Comparison of ENCODE assay signal across 8 cellular contexts in the genomic region with DNA sequence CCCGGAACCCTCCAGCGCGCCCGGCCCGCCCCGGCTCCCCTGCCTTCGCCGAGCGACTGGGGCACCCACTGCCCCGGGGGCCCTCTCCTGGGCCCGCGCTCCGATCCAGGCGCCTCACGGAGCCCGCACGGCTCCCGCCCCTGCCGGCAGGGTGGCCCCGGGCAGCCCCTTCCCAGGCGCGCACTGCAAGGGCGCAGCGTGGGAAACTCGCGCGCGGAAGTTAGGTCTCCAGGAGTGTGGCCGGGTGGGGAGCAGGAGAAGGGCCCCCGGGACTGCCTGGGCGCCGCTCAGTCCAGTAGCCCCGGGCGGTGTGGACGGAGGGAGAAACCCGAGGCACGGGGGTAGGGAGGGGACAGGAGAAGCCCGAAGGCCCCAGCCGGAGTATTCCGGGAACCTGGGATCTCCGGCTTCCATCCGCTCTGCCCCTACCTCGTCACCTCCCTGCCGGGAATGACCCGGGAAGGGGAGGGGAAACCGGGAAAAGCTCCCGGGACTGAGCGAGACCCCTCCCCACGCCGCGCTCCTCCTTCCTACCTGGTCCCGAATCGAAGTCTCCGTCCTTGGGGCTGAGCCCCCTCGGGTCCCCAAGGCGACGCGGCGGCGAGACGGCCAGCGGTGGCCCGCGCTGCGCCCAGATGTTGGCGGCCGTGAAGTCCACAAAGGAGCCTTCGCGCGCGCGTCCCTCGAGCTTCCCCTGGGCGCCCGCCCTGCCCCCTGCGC. TPM values are rescaled to one million over a fixed set of nuclear protein-coding genes. Genes with fewer than 3 reads are reported as not detected.
DNase-seq lines count a peak whose midpoint lies in the region; ATAC-seq and TF ChIP-seq lines count a peak whose summit lies in the region.

No MANE protein-coding gene starts in this region.

- H3K27me3 ChIP-seq in Caco-2 (replicated peaks; ENCODE audit: control insufficient read depth, insufficient read depth, low read length) = no peaks in the 10 kb centered on the region

- H3K27ac Mint-ChIP-seq in Caco-2 (ENCODE audit: unreplicated experiment) = peak overlapping the region; percentile 50
- peak overlapping the region; percentile 89 for H3K27ac Mint-ChIP-seq in activated naive CD4-positive, alpha-beta T cell treated with anti-CD3 and anti-CD28 coated beads for 36 hours

- no peaks in the 10 kb centered on the region for H3K9me3 ChIP-seq in Caco-2

- peak overlapping the region; percentile 85 for H3K4me3 Mint-ChIP-seq in Caco-2 (ENCODE audit: unreplicated experiment)
- H3K4me3 Mint-ChIP-seq in activated naive CD4-positive, alpha-beta T cell treated with anti-CD3 and anti-CD28 coated beads for 36 hours = peak overlapping the region; percentile 92

- peaks cover 50% of the 10 kb centered on the region for H3K4me1 ChIP-seq in Caco-2

- no TSS peak for BruUV-seq in Caco-2 (replicated peaks; lab: Mats Ljungman, UMichigan)

- H3K9me3 Mint-ChIP-seq in Caco-2 (ENCODE audit: unreplicated experiment) = no peaks in the 10 kb centered on the region
- no peaks in the 10 kb centered on the region for H3K9me3 Mint-ChIP-seq in activated naive CD4-positive, alpha-beta T cell treated with anti-CD3 and anti-CD28 coated beads for 36 hours

- peak overlapping the region; percentile 95 for H3K4me3 ChIP-seq in Caco-2 (ENCODE audit: low read depth, low read length)
- H3K4me3 ChIP-seq in retinal pigment epithelial cell (ENCODE audit: low read length) = peak overlapping the region; percentile 86

- no peaks in the 10 kb centered on the region for H3K27me3 Mint-ChIP-seq in Caco-2 (ENCODE audit: insufficient read depth, unreplicated experiment)
- H3K27me3 Mint-ChIP-seq in activated naive CD4-positive, alpha-beta T cell treated with anti-CD3 and anti-CD28 coated beads for 36 hours (ENCODE audit: low read depth) = peaks cover 5% of the 10 kb centered on the region

- peak; percentile 7 for ATAC-seq in HG03045 (IDR thresholded peaks at IDR 0.05; ENCODE audit: unreplicated experiment)
- peak; percentile 3 to 9 for ATAC-seq in left cardiac atrium
- no peak for ATAC-seq in HG02973 (IDR thresholded peaks at IDR 0.05; ENCODE audit: unreplicated experiment)

- CTCF ChIA-PET in Caco-2 (lab: Charles Lee) = interaction anchor here (0.5 to 3.0 kb wide), 4 partner anchors 23 to 233 kb away, joined by 3 to 57 read pairs (median 4); no protein-coding TSS in a partner anchor
- CTCF ChIA-PET in activated naive CD4-positive, alpha-beta T cell treated with anti-CD3 and anti-CD28 coated beads for 36 hours (lab: Charles Lee) = interaction anchor here (0.9 to 3.9 kb wide), 3 partner anchors 55 to 108 kb away, joined by 3 to 35 read pairs (median 12); no protein-coding TSS in a partner anchor

- intact Hi-C loops in Caco-2 (cut with micrococcal nuclease; ENCODE audit: unreplicated experiment) = no loop called here
- intact Hi-C loops in activated naive CD4-positive, alpha-beta T cell treated with anti-CD3 and anti-CD28 coated beads for 36 hours (cut with micrococcal nuclease) = loop anchor here (5.0 kb wide), 2 partner anchors 232 to 418 kb away; a partner anchor contains a TSS
- intact Hi-C loops in left cardiac atrium (cut with DNase I) = no loop called here

- no peak for DNase-seq in Caco-2
- peak; percentile 53 for DNase-seq in activated naive CD4-positive, alpha-beta T cell treated with anti-CD3 and anti-CD28 coated beads for 36 hours
- peak; percentile 61 for DNase-seq in left cardiac atrium
- DNase-seq in retinal pigment epithelial cell (ENCODE audit: low read depth) = no peak
- DNase-seq in NCI-H2196 (lab: John Stamatoyannopoulos, UW; ENCODE audit: unreplicated experiment) = no peak
- no peak for DNase-seq in NCI-H187 treated with DMSO at 0.1 percent for 48 hours (lab: John Stamatoyannopoulos, UW)

- POLR2A ChIA-PET in Caco-2 (lab: Charles Lee) = interaction anchor here (0.6 to 0.9 kb wide), 2 partner anchors 12 to 62 kb away, joined by 3 to 7 read pairs; no protein-coding TSS in a partner anchor

- H3K36me3 Mint-ChIP-seq in Caco-2 (ENCODE audit: insufficient read depth, unreplicated experiment) = peaks cover 48% of the 10 kb centered on the region
- peaks cover 44% of the 10 kb centered on the region for H3K36me3 Mint-ChIP-seq in activated naive CD4-positive, alpha-beta T cell treated with anti-CD3 and anti-CD28 coated beads for 36 hours (ENCODE audit: low read depth)

- H3K4me1 Mint-ChIP-seq in Caco-2 (ENCODE audit: low read depth, unreplicated experiment) = peaks cover 31% of the 10 kb centered on the region
- peaks cover 38% of the 10 kb centered on the region for H3K4me1 Mint-ChIP-seq in activated naive CD4-positive, alpha-beta T cell treated with anti-CD3 and anti-CD28 coated beads for 36 hours (ENCODE audit: low read depth)

- TF ChIP-seq CTCF in Caco-2 (IDR thresholded peaks at IDR 0.05; ENCODE audit: insufficient read depth in 1 of 2, low read depth in 1 of 2, low read length in 1 of 2, severe bottlenecking in 1 of 2, unreplicated experiment in 1 of 2) = no peak
- no peak for TF ChIP-seq CTCF in retinal pigment epithelial cell (conservative IDR thresholded peaks at IDR 0.05; ENCODE audit: low read depth, low read length)

- no peaks in the 10 kb centered on the region; the same call in 1 of the 2 replicates for H3K36me3 ChIP-seq in Caco-2 (ENCODE audit: control insufficient read depth, insufficient read depth, low read length)

RNA-seq across cellular contexts. Expression of a gene that starts 0.5 kb away (rescaled TPM):
- total RNA-seq in Caco-2 (2022) = 11.3 and 12.8 TPM in 2 replicates
- total RNA-seq in activated naive CD4-positive, alpha-beta T cell treated with anti-CD3 and anti-CD28 coated beads for 36 hours = 100 to 1,000 TPM; 281 to 290 TPM
- total RNA-seq in left cardiac atrium = 10 to 100 TPM; 15.1 to 78.1 TPM

RNA-seq across cellular contexts. Expression of a gene that starts 19.1 kb away (rescaled TPM):
- total RNA-seq in Caco-2 (2022) (54.1 and 55.2 TPM in 2 replicates), left cardiac atrium (10 to 100 TPM; 17.7 to 24.3 TPM)
- 10 to 100 TPM; 69.0 to 73.1 TPM for total RNA-seq in activated naive CD4-positive, alpha-beta T cell treated with anti-CD3 and anti-CD28 coated beads for 36 hours

Comparison
In these comparisons a context has a peak if more than half of its experiments do, and no peak if none do; other contexts are left out.
1. DNase-seq: peak in activated naive CD4-positive, alpha-beta T cell treated with anti-CD3 and anti-CD28 coated beads for 36 hours (single experiment) and left cardiac atrium (single experiment); none in Caco-2 (0 of 2), retinal pigment epithelial cell (single experiment), NCI-H2196 (single experiment) and NCI-H187 treated with DMSO at 0.1 percent for 48 hours (single experiment).